ENCODE assay signal across 1 cellular context in the genomic region with DNA sequence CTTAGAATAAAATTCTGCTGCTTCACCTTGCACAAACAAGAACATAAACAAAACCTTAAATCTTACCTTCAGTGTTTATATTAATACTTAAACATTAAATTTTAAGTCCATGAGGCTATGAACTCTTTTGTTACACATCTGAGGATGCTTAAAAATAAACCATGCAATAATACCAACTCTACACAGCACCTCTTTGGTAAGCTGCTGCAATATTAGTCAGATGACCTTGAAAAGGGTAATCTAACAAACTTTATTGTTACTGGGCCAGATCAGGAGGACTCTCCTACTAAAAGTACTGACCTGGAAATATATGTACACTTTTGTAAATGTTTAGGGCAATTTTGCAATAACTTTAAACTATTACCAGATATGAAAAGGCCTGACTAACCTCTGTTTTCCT.
TF ChIP-seq lines count a peak whose summit lies in the region.

No MANE protein-coding gene starts in this region.

TF ChIP-seq in HepG2, 621 proteins besides CTCF, POLR2A, EP300 and RAD21:
- TF ChIP-seq JUN (CRISPR knock-in tag; IDR thresholded peaks at IDR 0.05) (no peak), FOSL1 (CRISPR knock-in tag; IDR thresholded peaks at IDR 0.05; ENCODE audit: borderline replicate concordance) (no peak), CEBPG (CRISPR knock-in tag; IDR thresholded peaks at IDR 0.05) (no peak), TBX2 (CRISPR knock-in tag; IDR thresholded peaks at IDR 0.05; ENCODE audit: borderline replicate concordance) (no peak), HNRNPLL (IDR thresholded peaks at IDR 0.05; ENCODE audit: low read depth, low read length, poor library complexity, severe bottlenecking) (no peak)
